Comparison of ENCODE assay signal across 18 cellular contexts in genomic region chr10:114987995-114988394, GRCh38. TPM values are rescaled to one million over a fixed set of nuclear protein-coding genes. Genes with fewer than 3 reads are reported as not detected.
DNase-seq lines count a peak whose midpoint lies in the region; ATAC-seq and TF ChIP-seq lines count a peak whose summit lies in the region.
"Had no signal": no experiment of that assay in that cellular context is flagged by ENCODE, and none has a peak within 500 bp of the region (broad histone marks: within the 10 kb centered on the region; RNA-seq: fewer than 3 reads in every experiment).

No MANE protein-coding gene starts in this region.

- TF ChIP-seq CTCF in BJ (IDR thresholded peaks at IDR 0.05; ENCODE audit: insufficient read depth, low read depth, low read length) (no peak), PC-3 (conservative IDR thresholded peaks at IDR 0.05; ENCODE audit: low read depth, low read length) (no peak), fibroblast of lung (conservative IDR thresholded peaks at IDR 0.05 in 1 of 2, IDR thresholded peaks at IDR 0.05 in 1 of 2; ENCODE audit: low read depth in 1 of 2, low read length in 2 of 2) (no peak), osteoblast (IDR thresholded peaks at IDR 0.05; ENCODE audit: extremely low read depth, low read depth, low read length) (no peak)

- no peaks in the 10 kb centered on the region for H3F3A ChIP-seq in PC-3 (ENCODE audit: low read length, unreplicated experiment)

- H3K4me2 ChIP-seq in PC-3 (ENCODE audit: low read length) (no peak overlapping the region), fibroblast of lung (ENCODE audit: extremely low read depth, insufficient read depth, low read length) (no peak overlapping the region), osteoblast (ENCODE audit: insufficient read depth, low read length) (peak overlapping the region; percentile 14)

- H3K4me3 Mint-ChIP-seq in immature natural killer cell = no peak overlapping the region
- H3K4me3 Mint-ChIP-seq: naive B cell had no signal

- H3K27ac ChIP-seq in PC-3 (ENCODE audit: low read length) (no peak overlapping the region), fibroblast of lung (ENCODE audit: insufficient read depth, low read length) (no peak overlapping the region), osteoblast (ENCODE audit: low read depth, low read length) (peak overlapping the region; percentile 69)
- H3K27ac ChIP-seq: pancreas, Peyer's patch, SK-N-MC had no signal

- H3K36me3 ChIP-seq in BJ (ENCODE audit: control insufficient read depth, insufficient read depth, low read length) (no peaks in the 10 kb centered on the region; the same call in 1 of the 2 replicates), PC-3 (ENCODE audit: low read depth, low read length) (peaks cover 13% of the 10 kb centered on the region; the same call in 1 of the 2 replicates), fibroblast of lung (ENCODE audit: control insufficient read depth, insufficient read depth, low read length) (no peaks in the 10 kb centered on the region), osteoblast (ENCODE audit: insufficient read depth, low read length) (no peaks in the 10 kb centered on the region)
- H3K36me3 ChIP-seq: BE2C, pancreas had no signal

- H3K4me1 Mint-ChIP-seq in immature natural killer cell = no peaks in the 10 kb centered on the region
- H3K4me1 Mint-ChIP-seq: naive B cell had no signal

- CTCF ChIA-PET in BJ (lab: Yijun Ruan, JAX) = no interaction called here
- CTCF ChIA-PET in PC-3 (lab: Charles Lee) = no interaction called here

- H3K9ac ChIP-seq in PC-3 (ENCODE audit: low read length) (no peak overlapping the region), fibroblast of lung (ENCODE audit: insufficient read depth, low read length) (no peak overlapping the region)

- H3K79me2 ChIP-seq in PC-3 (ENCODE audit: low read length) = no peaks in the 10 kb centered on the region
- no peaks in the 10 kb centered on the region for H3K79me2 ChIP-seq in fibroblast of lung (ENCODE audit: control insufficient read depth, insufficient read depth, low read length)
- H3K79me2 ChIP-seq in osteoblast (ENCODE audit: insufficient read depth, low read length) = no peaks in the 10 kb centered on the region

- H3K9me3 ChIP-seq in PC-3 (ENCODE audit: low read length) (no peaks in the 10 kb centered on the region), fibroblast of lung (ENCODE audit: control insufficient read depth, insufficient read depth, low read depth, low read length) (no peaks in the 10 kb centered on the region), osteoblast (ENCODE audit: low read depth, low read length) (peaks cover 6% of the 10 kb centered on the region)
- H3K9me3 ChIP-seq: BE2C, pancreas had no signal

- POLR2A ChIA-PET in BJ (lab: Charles Lee) = no interaction called here
- POLR2A ChIA-PET in PC-3 (lab: Charles Lee; ENCODE audit: unreplicated experiment) = no interaction called here

- no peaks in the 10 kb centered on the region for H3K9me2 ChIP-seq in PC-3 (replicated peaks; ENCODE audit: low read length)

- no peak overlapping the region for H3K27ac Mint-ChIP-seq in immature natural killer cell
- H3K27ac Mint-ChIP-seq: activated T-helper 2 cell treated with anti-CD3 and anti-CD28 coated beads, Interferon-gamma antibody, Interleukin-2, Interleukin-4, amounts not matched to agents 10 μg/mL and 5 μg/mL and 100 μg/mL, durations not matched to agents 14 hours and 24 hours and 36 hours had no signal

- H3K9me3 Mint-ChIP-seq in immature natural killer cell = peaks cover 11 to 21% (median 16%) of the 10 kb centered on the region in 6 donors

- H3K4me1 ChIP-seq in PC-3 (ENCODE audit: insufficient read depth, low read length) (no peaks in the 10 kb centered on the region), fibroblast of lung (ENCODE audit: control insufficient read depth, extremely low read depth, insufficient read depth, low read length) (peaks cover 5% of the 10 kb centered on the region), osteoblast (ENCODE audit: insufficient read depth, low read length) (peaks cover 7% of the 10 kb centered on the region)
- H3K4me1 ChIP-seq: BE2C, pancreas, Peyer's patch had no signal

- H3K36me3 Mint-ChIP-seq in immature natural killer cell = peaks cover 45 to 60% (median 46%) of the 10 kb centered on the region in 3 donors

- H3K4me3 ChIP-seq in BJ (ENCODE audit: low read depth, low read length) (no peak overlapping the region), PC-3 (ENCODE audit: low read length) (no peak overlapping the region), fibroblast of lung (replicated peaks in 1 of 4; ENCODE audit: control extremely low read depth in 1 of 4, insufficient read depth in 1 of 4, low read depth in 3 of 4, low read length in 4 of 4) (no peak overlapping the region), osteoblast (ENCODE audit: insufficient read depth, low read length) (peak overlapping the region; percentile 11)
- H3K4me3 ChIP-seq: MG63, pancreas, Peyer's patch, SK-N-MC had no signal

- H4K20me1 ChIP-seq in PC-3 (ENCODE audit: low read length) (no peaks in the 10 kb centered on the region), fibroblast of lung (ENCODE audit: control insufficient read depth, extremely low read depth, insufficient read depth, low read length) (no peaks in the 10 kb centered on the region), osteoblast (ENCODE audit: insufficient read depth, low read length) (no peaks in the 10 kb centered on the region)

- H2AFZ ChIP-seq in PC-3 (ENCODE audit: low read length) (no peak overlapping the region), fibroblast of lung (ENCODE audit: low read length) (no peak overlapping the region), osteoblast (ENCODE audit: low read length) (no peak overlapping the region)

- H3K27me3 ChIP-seq in BJ (ENCODE audit: control insufficient read depth, insufficient read depth, low read length) (no peaks in the 10 kb centered on the region), PC-3 (ENCODE audit: low read length) (no peaks in the 10 kb centered on the region), fibroblast of lung (ENCODE audit: control insufficient read depth, insufficient read depth, low read length) (no peaks in the 10 kb centered on the region), osteoblast (ENCODE audit: insufficient read depth, low read length) (no peaks in the 10 kb centered on the region)
- H3K27me3 ChIP-seq: BE2C, MG63, pancreas, Peyer's patch had no signal

- peaks cover 0 to 2% (median 0%) of the 10 kb centered on the region in 3 donors for H3K27me3 Mint-ChIP-seq in immature natural killer cell (ENCODE audit: low read depth in 3 of 3)
- H3K27me3 Mint-ChIP-seq: naive B cell had no signal

- no TSS peak for BruUV-seq in PC-3 (replicated peaks; lab: Mats Ljungman, UMichigan)

- ATAC-seq in PC-3 = 0 out of 2 replicates have a peak, but pooled peaks have one; percentile 33
- ATAC-seq in esophagus mucosa = no peak

- DNase-seq in BJ (ENCODE audit: low read depth) (peak; percentile 27), PC-3 (peak; percentile 12), fibroblast of lung (ENCODE audit: low read depth in 2 of 2) (peak; percentile 60 to 93), osteoblast (ENCODE audit: insufficient read length, low spot score, missing footprints) (peak; percentile 88), immature natural killer cell (no peak), SW 1271 (lab: John Stamatoyannopoulos, UW) (no peak), COLO829 (ENCODE audit: low spot score) (no peak)
- DNase-seq: activated CD4-positive, alpha-beta T cell treated with anti-CD3 and anti-CD28 coated beads for 4 hours; BE2C; cerebellar nuclear complex; MG63; naive B cell; pancreas; Peyer's patch; stimulated activated CD4-positive, alpha-beta T cell treated with anti-CD3 and anti-CD28 coated beads, Interleukin-2, amount 100 ng/mL, for 48 hours had no signal

- intact Hi-C loops in PC-3 (cut with micrococcal nuclease) = no loop called here

RNA-seq across cellular contexts. Expression of gene TRUB1, which starts 50.0 kb away (rescaled TPM):
- polyA plus RNA-seq in BJ (2011; rRNA removed) (10.2 and 14.5 TPM in 2 replicates), fibroblast of lung (19.6 and 23.3 TPM in 2 replicates), immature natural killer cell (10 to 100 TPM in 2 of 3 donors, 1 to 10 TPM in 1; 1.9 to 11.2 (median 10.6) TPM)
- polyA minus RNA-seq in BJ (2011; rRNA and poly(A)+ RNA removed) = 7.7 and 10.5 TPM in 2 replicates
- total RNA-seq in PC-3 (2014; rRNA removed) (21.7 and 28.0 TPM in 2 replicates), fibroblast of lung (31.3 and 38.5 TPM in 2 replicates), osteoblast (26.8 and 28.6 TPM in 2 replicates), esophagus mucosa (13.6 TPM)
- polyA plus RNA-seq in fibroblast of lung (2012) = 11.5 and 11.7 TPM in 2 replicates
- 0.47 and 6.2 TPM in 2 replicates for polyA minus RNA-seq in fibroblast of lung (ENCODE audit: low replicate concordance)

Comparison
In these comparisons a context has a peak if more than half of its experiments do, and no peak if none do; other contexts are left out.
1. DNase-seq: peak in BJ (single experiment), PC-3 (single experiment), fibroblast of lung (2 of 2) and osteoblast (single experiment); none in immature natural killer cell (0 of 3), SW 1271 (0 of 2) and COLO829 (single experiment).